In the genomic region with DNA sequence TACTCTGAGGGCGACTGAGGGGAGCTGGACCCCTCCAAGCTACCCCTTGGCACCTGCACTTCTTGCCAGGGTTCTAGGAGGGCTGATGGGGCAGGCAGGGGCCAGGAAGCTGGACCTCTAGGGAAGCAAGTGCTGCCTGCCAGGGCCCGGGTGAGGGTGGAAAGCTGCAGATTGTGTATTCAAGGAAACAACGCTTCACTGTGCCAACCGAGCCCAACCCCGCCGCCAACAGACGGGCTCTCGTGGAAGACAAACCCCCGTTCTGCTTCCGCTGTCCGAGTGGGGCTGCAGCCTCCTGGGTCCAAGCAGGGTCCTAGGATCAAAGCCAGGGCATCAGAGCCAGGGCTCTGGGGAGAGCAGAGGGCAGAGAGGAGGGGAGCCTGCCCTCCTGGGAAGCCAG, we compare ENCODE assay signal across 13 cellular contexts. TPM values are rescaled to one million over a fixed set of nuclear protein-coding genes. Genes with fewer than 3 reads are reported as not detected.
DNase-seq lines count a peak whose midpoint lies in the region; ATAC-seq, FAIRE-seq and TF ChIP-seq lines count a peak whose summit lies in the region.
"Had no signal": no experiment of that assay in that cellular context is flagged by ENCODE, and none has a peak within 500 bp of the region (broad histone marks: within the 10 kb centered on the region; RNA-seq: fewer than 3 reads in every experiment).

No MANE protein-coding gene starts in this region.

- H3K9me3 ChIP-seq in T-helper 17 cell (ENCODE audit: control insufficient read depth, low read length, poor library complexity, severe bottlenecking) (no peaks in the 10 kb centered on the region), HepG2 (ENCODE audit: low read length) (no peaks in the 10 kb centered on the region), spleen (no peaks in the 10 kb centered on the region)

- in situ Hi-C loops in HepG2 (cut with HindIII; ENCODE audit: extremely low pct_ligation_motif_present, low pct_unique_long_range_greater_than_20kb): no loop called here

- H3K4me2 ChIP-seq in HepG2 (ENCODE audit: low read depth, low read length): no peak overlapping the region

- H3K4me3 Mint-ChIP-seq in T-helper 17 cell: peak overlapping the region; percentile 97

- no peaks in the 10 kb centered on the region for H3K79me2 ChIP-seq in HepG2 (ENCODE audit: insufficient read depth, low read length)

- no peak for TF ChIP-seq POLR2A in HepG2 (IDR thresholded peaks at IDR 0.05; ENCODE audit: insufficient read depth in 1 of 2, low read depth in 2 of 2, low read length in 2 of 2)
- no peak for TF ChIP-seq POLR2A in spleen (IDR thresholded peaks at IDR 0.05)
- no peak for TF ChIP-seq POLR2A in GM12891 (IDR thresholded peaks at IDR 0.05; ENCODE audit: low read depth, low read length)

- TF ChIP-seq RAD21 in HepG2 (CRISPR knock-in tag; IDR thresholded peaks at IDR 0.05): no peak

- H3K27me3 Mint-ChIP-seq in T-helper 17 cell: no peaks in the 10 kb centered on the region

- H3K4me1 Mint-ChIP-seq in T-helper 17 cell: peaks cover 57% of the 10 kb centered on the region

- no peak overlapping the region for H3K9ac ChIP-seq in HepG2 (ENCODE audit: insufficient read depth, low read depth, low read length)

- no peak for ATAC-seq in T-helper 17 cell
- no peak for ATAC-seq in HepG2
- no peak for ATAC-seq in GM18861 (IDR thresholded peaks at IDR 0.05; ENCODE audit: unreplicated experiment)

- POLR2A ChIA-PET in HepG2 (lab: Yijun Ruan, JAX): interaction anchor here (0.9 kb wide), 1 partner anchor 8 kb away, joined by 3 read pairs; no protein-coding TSS in a partner anchor

- H3K36me3 Mint-ChIP-seq in T-helper 17 cell (ENCODE audit: low read depth): no peaks in the 10 kb centered on the region

- TF ChIP-seq CTCF in HepG2 (CRISPR knock-in tag; IDR thresholded peaks at IDR 0.05) (no peak), spleen (IDR thresholded peaks at IDR 0.05 in 8 of 11, conservative IDR thresholded peaks at IDR 0.05 in 3 of 11) (no peak)

- TF ChIP-seq EP300 in HepG2 (IDR thresholded peaks at IDR 0.05; ENCODE audit: low read depth in 2 of 2, low read length in 2 of 2) (no peak), HepG2 (CRISPR knock-in tag; IDR thresholded peaks at IDR 0.05; ENCODE audit: borderline replicate concordance) (no peak)

- intact Hi-C loops in HepG2 (cut with micrococcal nuclease; ENCODE audit: unreplicated experiment) (no loop called here), spleen (cut with DNase I; ENCODE audit: low total_unique reads) (no loop called here)

- H3K4me3 ChIP-seq in HepG2 (replicated peaks in 1 of 3; ENCODE audit: insufficient read depth in 1 of 3, low read depth in 2 of 3, low read length in 3 of 3): no peak overlapping the region
- H3K4me3 ChIP-seq in spleen: peak overlapping the region in 7 of 8 donors; percentile 86 to 97 (median 88)

- FAIRE-seq in HepG2 (lab: Jason Lieb, UNC): no peak
- no peak for FAIRE-seq in GM12891 (lab: Jason Lieb, UNC)
- FAIRE-seq: keratinocyte, TTC549 had no signal

- peak overlapping the region; percentile 98 for H3K27ac Mint-ChIP-seq in T-helper 17 cell
- H3K27ac Mint-ChIP-seq: activated naive CD8-positive, alpha-beta T cell treated with anti-CD3 and anti-CD28 coated beads, Interleukin-2, amount 10 ng/mL, durations not matched to agents 7 days and 5 days had no signal

- H2AFZ ChIP-seq in HepG2 (ENCODE audit: low read length): no peak overlapping the region

- TSS peak; percentile 34 for BruUV-seq in HepG2 (replicated peaks; lab: Mats Ljungman, UMichigan)

- H3K36me3 ChIP-seq in HepG2 (replicated peaks in 1 of 2; ENCODE audit: control insufficient read depth in 1 of 2, insufficient read depth in 2 of 2, low read length in 2 of 2) (peaks cover 0 to 1% of the 10 kb centered on the region in 2 experiments; a peak in 2 of 5 replicates), spleen (peaks cover 0 to 39% (median 3%) of the 10 kb centered on the region in 6 donors)

- H4K20me1 ChIP-seq in HepG2 (ENCODE audit: insufficient read depth, low read length): no peaks in the 10 kb centered on the region

- CTCF ChIA-PET in HepG2 (lab: Yijun Ruan, JAX; ENCODE audit: low intra/inter-chr PET ratio, low total read pairs): no interaction called here

- H3K27me3 ChIP-seq in HepG2 (ENCODE audit: control insufficient read depth in 1 of 2, insufficient read depth in 2 of 2, low read length in 2 of 2) (peaks cover 0 to 13% of the 10 kb centered on the region in 2 experiments; a peak in 2 of 5 replicates), spleen (replicated peaks in 1 of 7) (no peaks in the 10 kb centered on the region)

- H3K27ac ChIP-seq in HepG2 (ENCODE audit: extremely low read length, insufficient read depth, low read length): no peak overlapping the region
- H3K27ac ChIP-seq in spleen: peak overlapping the region; percentile 42 to 96 (median 88)
- H3K27ac ChIP-seq: 22Rv1 had no signal

- 97% methylated on average over 6 of the region's 11 CpGs for WGBS in HepG2 (ENCODE audit: low lambda C conversion rate)
- WGBS in spleen, 5 donors: 36 to 70% (median 59%) methylated on average over 11 of the region's 11 CpGs

- DNase-seq in NCI-H2029 (lab: John Stamatoyannopoulos, UW) (peak; percentile 33), NCI-H2029 treated with DMSO at 0.1 percent for 48 hours (lab: John Stamatoyannopoulos, UW) (no peak), T-helper 17 cell (no peak), HepG2 (ENCODE audit: low spot score) (no peak), spleen (peak; percentile 87), GM12891 (ENCODE audit: insufficient read length, low spot score) (no peak), NCI-H526 (lab: John Stamatoyannopoulos, UW) (no peak)
- DNase-seq: activated naive CD8-positive, alpha-beta T cell treated with anti-CD3 and anti-CD28 coated beads, Interleukin-2, amount 10 ng/mL, durations not matched to agents 7 days and 5 days; NCI-H345 had no signal

- peaks cover 41% of the 10 kb centered on the region for H3K4me1 ChIP-seq in HepG2 (ENCODE audit: insufficient read depth, low read length)
- H3K4me1 ChIP-seq in spleen: peaks cover 67 to 86% (median 79%) of the 10 kb centered on the region in 6 donors

RNA-seq across cellular contexts. Expression of a gene that starts 3.2 kb away (rescaled TPM):
- total RNA-seq in T-helper 17 cell (100 to 1,000 TPM; 135 to 197 TPM), HepG2 (2016; rRNA removed; fragmentation: Illumina TruSeq; extraction: Trizol) (9.9 and 12.7 TPM in 2 replicates), spleen (100 to 1,000 TPM; 131 to 226 (median 164) TPM)
- total RNA-seq in HepG2 (2016; cell fraction: cytosol; rRNA removed; fragmentation: Illumina TruSeq; extraction: Trizol; ENCODE audit: low read depth): 3.5 and 3.8 TPM in 2 replicates
- 10.0 and 12.8 TPM in 2 replicates for total RNA-seq in HepG2 (2016; cell fraction: insoluble cytoplasmic fraction; rRNA removed; fragmentation: Illumina TruSeq; extraction: Trizol)
- 10.3 and 10.6 TPM in 2 replicates for total RNA-seq in HepG2 (2016; cell fraction: membrane; rRNA removed; fragmentation: Illumina TruSeq; extraction: Trizol)
- 5.1 and 5.7 TPM in 2 replicates for total RNA-seq in HepG2 (2016; cell fraction: nucleus; rRNA removed; fragmentation: Illumina TruSeq; extraction: Trizol)
- polyA plus RNA-seq in HepG2 (2011; rRNA removed) (9.4 and 10.9 TPM in 2 replicates), spleen (100 to 1,000 TPM in 1 of 3 donors, 10 to 100 TPM in 2; 81.8 to 148 (median 87.1) TPM)
- 9.0 and 11.9 TPM in 2 replicates for polyA plus RNA-seq in HepG2 (2011; cell fraction: cytosol; rRNA removed)
- 16.4 and 20.1 TPM in 2 replicates for polyA plus RNA-seq in HepG2 (2011; cell fraction: nucleus; rRNA removed)
- polyA plus RNA-seq in HepG2 (2012): 13.1 and 13.3 TPM in 2 replicates
- polyA plus RNA-seq in HepG2 (2016; cell fraction: cytosol; fragmentation: Illumina TruSeq; extraction: Trizol; ENCODE audit: low read depth): 5.6 and 6.2 TPM in 2 replicates
- 16.6 and 21.1 TPM in 2 replicates for polyA plus RNA-seq in HepG2 (2016; cell fraction: insoluble cytoplasmic fraction; fragmentation: Illumina TruSeq; extraction: Trizol; ENCODE audit: low read depth)
- 11.7 and 12.3 TPM in 2 replicates for polyA plus RNA-seq in HepG2 (2016; cell fraction: membrane; fragmentation: Illumina TruSeq; extraction: Trizol; ENCODE audit: low read depth)
- polyA plus RNA-seq in HepG2 (2016; cell fraction: nucleus; fragmentation: Illumina TruSeq; extraction: Trizol; ENCODE audit: insufficient read depth, low read depth): 13.8 and 16.7 TPM in 2 replicates
- 7.2 and 33.1 TPM in 2 replicates for polyA minus RNA-seq in HepG2 (2011; rRNA and poly(A)+ RNA removed; ENCODE audit: low replicate concordance)
- polyA minus RNA-seq in HepG2 (2011; cell fraction: cytosol; rRNA and poly(A)+ RNA removed): 5.6 and 6.2 TPM in 2 replicates
- 2.6 and 3.4 TPM in 2 replicates for polyA minus RNA-seq in HepG2 (2011; cell fraction: nucleus; rRNA and poly(A)+ RNA removed)
- 63.2 TPM for polyA plus RNA-seq in GM12891 (2012; ENCODE audit: low read depth, missing spikeins)

RNA-seq across cellular contexts. Expression of a gene that starts 25.4 kb away (rescaled TPM):
- total RNA-seq in T-helper 17 cell: 1 to 10 TPM; 2.7 to 2.9 TPM
- not detected in 2 replicates for total RNA-seq in HepG2 (2016; rRNA removed; fragmentation: Illumina TruSeq; extraction: Trizol)
- total RNA-seq in HepG2 (2016; cell fraction: cytosol; rRNA removed; fragmentation: Illumina TruSeq; extraction: Trizol; ENCODE audit: low read depth): not detected in 2 replicates
- not detected in 2 replicates for total RNA-seq in HepG2 (2016; cell fraction: insoluble cytoplasmic fraction; rRNA removed; fragmentation: Illumina TruSeq; extraction: Trizol)
- total RNA-seq in HepG2 (2016; cell fraction: membrane; rRNA removed; fragmentation: Illumina TruSeq; extraction: Trizol): not detected in 2 replicates
- not detected in 2 replicates for total RNA-seq in HepG2 (2016; cell fraction: nucleus; rRNA removed; fragmentation: Illumina TruSeq; extraction: Trizol)
- polyA plus RNA-seq in HepG2 (2011; rRNA removed): not detected in 2 replicates
- polyA plus RNA-seq in HepG2 (2011; cell fraction: cytosol; rRNA removed): not detected in 2 replicates
- polyA plus RNA-seq in HepG2 (2011; cell fraction: nucleus; rRNA removed): not detected in 2 replicates
- not detected in 2 replicates for polyA plus RNA-seq in HepG2 (2012)
- not detected in 2 replicates for polyA plus RNA-seq in HepG2 (2016; cell fraction: cytosol; fragmentation: Illumina TruSeq; extraction: Trizol; ENCODE audit: low read depth)
- polyA plus RNA-seq in HepG2 (2016; cell fraction: insoluble cytoplasmic fraction; fragmentation: Illumina TruSeq; extraction: Trizol; ENCODE audit: low read depth): not detected in 2 replicates
- polyA plus RNA-seq in HepG2 (2016; cell fraction: membrane; fragmentation: Illumina TruSeq; extraction: Trizol; ENCODE audit: low read depth): not detected in 2 replicates
- not detected in 2 replicates for polyA plus RNA-seq in HepG2 (2016; cell fraction: nucleus; fragmentation: Illumina TruSeq; extraction: Trizol; ENCODE audit: insufficient read depth, low read depth)
- polyA minus RNA-seq in HepG2 (2011; rRNA and poly(A)+ RNA removed; ENCODE audit: low replicate concordance): not detected in 2 replicates
- not detected in 2 replicates for polyA minus RNA-seq in HepG2 (2011; cell fraction: cytosol; rRNA and poly(A)+ RNA removed)
- polyA minus RNA-seq in HepG2 (2011; cell fraction: nucleus; rRNA and poly(A)+ RNA removed): not detected in 2 replicates
- total RNA-seq in spleen: 1 to 10 TPM in 3 of 7 donors, under 1 TPM in 1, not detected in 3; 0.51 to 5.1 (median 2.1) TPM
- polyA plus RNA-seq in spleen: 1 to 10 TPM; 1.3 to 7.5 (median 3.5) TPM
- polyA plus RNA-seq in GM12891 (2012; ENCODE audit: low read depth, missing spikeins): not detected
- polyA plus RNA-seq: keratinocyte had no signal

RNA-seq across cellular contexts. Expression of a gene that starts 43.7 kb away (rescaled TPM):
- total RNA-seq in T-helper 17 cell (not detected), HepG2 (2016; rRNA removed; fragmentation: Illumina TruSeq; extraction: Trizol) (not detected in 2 replicates), spleen (under 1 TPM in 3 of 7 donors, not detected in 4; 0.40 to 0.79 (median 0.40) TPM)
- not detected in 2 replicates for total RNA-seq in HepG2 (2016; cell fraction: cytosol; rRNA removed; fragmentation: Illumina TruSeq; extraction: Trizol; ENCODE audit: low read depth)
- not detected in 2 replicates for total RNA-seq in HepG2 (2016; cell fraction: insoluble cytoplasmic fraction; rRNA removed; fragmentation: Illumina TruSeq; extraction: Trizol)
- not detected in 2 replicates for total RNA-seq in HepG2 (2016; cell fraction: membrane; rRNA removed; fragmentation: Illumina TruSeq; extraction: Trizol)
- total RNA-seq in HepG2 (2016; cell fraction: nucleus; rRNA removed; fragmentation: Illumina TruSeq; extraction: Trizol): not detected in 2 replicates
- polyA plus RNA-seq in HepG2 (2011; rRNA removed) (not detected in 2 replicates), spleen (under 1 TPM; 0.09 to 0.20 (median 0.16) TPM)
- polyA plus RNA-seq in HepG2 (2011; cell fraction: cytosol; rRNA removed): not detected in 2 replicates
- polyA plus RNA-seq in HepG2 (2011; cell fraction: nucleus; rRNA removed): not detected in 2 replicates
- not detected in 2 replicates for polyA plus RNA-seq in HepG2 (2012)
- not detected in 2 replicates for polyA plus RNA-seq in HepG2 (2016; cell fraction: cytosol; fragmentation: Illumina TruSeq; extraction: Trizol; ENCODE audit: low read depth)
- not detected in 2 replicates for polyA plus RNA-seq in HepG2 (2016; cell fraction: insoluble cytoplasmic fraction; fragmentation: Illumina TruSeq; extraction: Trizol; ENCODE audit: low read depth)
- polyA plus RNA-seq in HepG2 (2016; cell fraction: membrane; fragmentation: Illumina TruSeq; extraction: Trizol; ENCODE audit: low read depth): not detected in 2 replicates
- polyA plus RNA-seq in HepG2 (2016; cell fraction: nucleus; fragmentation: Illumina TruSeq; extraction: Trizol; ENCODE audit: insufficient read depth, low read depth): not detected in 2 replicates
- polyA minus RNA-seq in HepG2 (2011; rRNA and poly(A)+ RNA removed; ENCODE audit: low replicate concordance): not detected in 2 replicates
- not detected in 2 replicates for polyA minus RNA-seq in HepG2 (2011; cell fraction: cytosol; rRNA and poly(A)+ RNA removed)
- not detected in 2 replicates for polyA minus RNA-seq in HepG2 (2011; cell fraction: nucleus; rRNA and poly(A)+ RNA removed)
- polyA plus RNA-seq in GM12891 (2012; ENCODE audit: low read depth, missing spikeins): not detected
- total RNA-seq: activated naive CD8-positive, alpha-beta T cell treated with anti-CD3 and anti-CD28 coated beads, Interleukin-2, amount 10 ng/mL, durations not matched to agents 7 days and 5 days had no signal
- polyA plus RNA-seq: keratinocyte had no signal

Comparison
In these comparisons a context has a peak if more than half of its experiments do, and no peak if none do; other contexts are left out.
1. DNase-seq: peak in NCI-H2029 (single experiment) and spleen (single experiment); none in NCI-H2029 treated with DMSO at 0.1 percent for 48 hours (single experiment), T-helper 17 cell (0 of 3), HepG2 (single experiment), GM12891 (single experiment) and NCI-H526 (0 of 2).
2. H3K4me3 ChIP-seq: peak in spleen (7 of 8); none in HepG2 (0 of 3).
3. RNA of a gene that starts 3.2 kb away (total RNA-seq): 135 to 197 TPM in T-helper 17 cell and 131 to 226 TPM in spleen; 3.5 to 12.8 TPM in HepG2; every median in the first group is over 4 times any median in the second.